Comparison of ENCODE assay signal across 1 cellular context in the genomic region with DNA sequence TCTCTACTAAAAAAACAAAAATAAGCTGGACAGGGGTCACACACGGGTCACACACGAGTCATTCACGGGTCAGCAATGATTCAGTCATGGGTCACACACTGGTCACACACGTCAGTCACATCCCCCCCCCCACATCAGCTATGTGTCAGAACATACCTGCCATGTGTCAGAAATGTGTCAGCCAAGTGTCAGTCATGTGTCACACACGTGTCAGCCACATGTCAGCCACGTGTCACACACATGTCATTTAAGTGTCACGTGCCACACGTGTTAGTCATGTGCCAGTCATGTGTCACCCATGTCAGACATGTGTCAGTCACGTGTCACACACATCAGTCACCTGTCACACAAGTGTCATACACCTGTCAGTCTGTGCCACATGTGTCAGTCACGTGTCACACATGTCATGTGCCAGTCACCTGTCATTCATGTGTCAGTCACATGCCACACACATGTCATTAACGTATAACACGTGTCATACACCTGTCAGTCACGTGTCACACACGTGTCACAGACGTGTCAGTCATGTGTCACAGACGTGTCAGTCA.
TF ChIP-seq lines count a peak whose summit lies in the region.

No MANE protein-coding gene starts in this region.

TF ChIP-seq in K562, 482 proteins besides CTCF, POLR2A, EP300 and RAD21 (continued from another document and continues in another):
- TF ChIP-seq, protein P1, sequence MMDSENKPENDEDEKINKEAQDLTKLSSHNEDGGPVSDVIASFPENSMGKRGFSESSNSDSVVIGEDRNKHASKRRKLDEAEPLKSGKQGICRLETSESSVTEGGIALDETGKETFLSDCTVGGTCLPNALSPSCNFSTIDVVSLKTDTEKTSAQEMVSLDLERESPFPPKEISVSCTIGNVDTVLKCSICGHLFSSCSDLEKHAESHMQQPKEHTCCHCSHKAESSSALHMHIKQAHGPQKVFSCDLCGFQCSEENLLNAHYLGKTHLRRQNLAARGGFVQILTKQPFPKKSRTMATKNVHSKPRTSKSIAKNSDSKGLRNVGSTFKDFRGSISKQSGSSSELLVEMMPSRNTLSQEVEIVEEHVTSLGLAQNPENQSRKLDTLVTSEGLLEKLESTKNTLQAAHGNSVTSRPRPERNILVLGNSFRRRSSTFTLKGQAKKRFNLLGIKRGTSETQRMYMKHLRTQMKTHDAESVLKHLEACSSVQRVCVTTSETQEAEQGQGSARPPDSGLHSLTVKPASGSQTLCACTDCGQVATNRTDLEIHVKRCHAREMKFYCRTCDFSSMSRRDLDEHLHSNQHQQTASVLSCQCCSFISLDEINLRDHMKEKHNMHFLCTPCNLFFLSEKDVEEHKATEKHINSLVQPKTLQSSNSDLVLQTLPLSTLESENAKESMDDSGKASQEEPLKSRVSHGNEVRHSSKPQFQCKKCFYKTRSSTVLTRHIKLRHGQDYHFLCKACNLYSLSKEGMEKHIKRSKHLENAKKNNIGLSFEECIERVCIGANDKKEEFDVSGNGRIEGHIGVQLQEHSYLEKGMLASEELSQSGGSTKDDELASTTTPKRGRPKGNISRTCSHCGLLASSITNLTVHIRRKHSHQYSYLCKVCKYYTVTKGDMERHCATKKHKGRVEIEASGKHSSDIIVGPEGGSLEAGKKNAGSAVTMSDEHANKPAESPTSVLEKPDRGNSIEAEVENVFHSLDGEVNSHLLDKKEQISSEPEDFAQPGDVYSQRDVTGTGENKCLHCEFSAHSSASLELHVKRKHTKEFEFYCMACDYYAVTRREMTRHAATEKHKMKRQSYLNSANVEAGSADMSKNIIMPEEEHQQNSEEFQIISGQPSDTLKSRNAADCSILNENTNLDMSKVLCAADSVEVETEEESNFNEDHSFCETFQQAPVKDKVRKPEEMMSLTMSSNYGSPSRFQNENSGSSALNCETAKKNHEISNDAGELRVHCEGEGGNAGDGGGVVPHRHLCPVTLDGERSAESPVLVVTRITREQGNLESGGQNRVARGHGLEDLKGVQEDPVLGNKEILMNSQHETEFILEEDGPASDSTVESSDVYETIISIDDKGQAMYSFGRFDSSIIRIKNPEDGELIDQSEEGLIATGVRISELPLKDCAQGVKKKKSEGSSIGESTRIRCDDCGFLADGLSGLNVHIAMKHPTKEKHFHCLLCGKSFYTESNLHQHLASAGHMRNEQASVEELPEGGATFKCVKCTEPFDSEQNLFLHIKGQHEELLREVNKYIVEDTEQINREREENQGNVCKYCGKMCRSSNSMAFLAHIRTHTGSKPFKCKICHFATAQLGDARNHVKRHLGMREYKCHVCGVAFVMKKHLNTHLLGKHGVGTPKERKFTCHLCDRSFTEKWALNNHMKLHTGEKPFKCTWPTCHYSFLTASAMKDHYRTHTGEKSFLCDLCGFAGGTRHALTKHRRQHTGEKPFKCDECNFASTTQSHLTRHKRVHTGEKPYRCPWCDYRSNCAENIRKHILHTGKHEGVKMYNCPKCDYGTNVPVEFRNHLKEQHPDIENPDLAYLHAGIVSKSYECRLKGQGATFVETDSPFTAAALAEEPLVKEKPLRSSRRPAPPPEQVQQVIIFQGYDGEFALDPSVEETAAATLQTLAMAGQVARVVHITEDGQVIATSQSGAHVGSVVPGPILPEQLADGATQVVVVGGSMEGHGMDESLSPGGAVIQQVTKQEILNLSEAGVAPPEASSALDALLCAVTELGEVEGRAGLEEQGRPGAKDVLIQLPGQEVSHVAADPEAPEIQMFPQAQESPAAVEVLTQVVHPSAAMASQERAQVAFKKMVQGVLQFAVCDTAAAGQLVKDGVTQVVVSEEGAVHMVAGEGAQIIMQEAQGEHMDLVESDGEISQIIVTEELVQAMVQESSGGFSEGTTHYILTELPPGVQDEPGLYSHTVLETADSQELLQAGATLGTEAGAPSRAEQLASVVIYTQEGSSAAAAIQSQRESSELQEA (IDR thresholded peaks at IDR 0.05; ENCODE audit: low read depth) = no peak
- no peak for TF ChIP-seq ZNF436 (CRISPR knock-in tag; IDR thresholded peaks at IDR 0.05)
- no peak for TF ChIP-seq SAFB2 (IDR thresholded peaks at IDR 0.05; ENCODE audit: borderline replicate concordance, low read depth, low read length, severe bottlenecking)
- TF ChIP-seq, protein P2, sequence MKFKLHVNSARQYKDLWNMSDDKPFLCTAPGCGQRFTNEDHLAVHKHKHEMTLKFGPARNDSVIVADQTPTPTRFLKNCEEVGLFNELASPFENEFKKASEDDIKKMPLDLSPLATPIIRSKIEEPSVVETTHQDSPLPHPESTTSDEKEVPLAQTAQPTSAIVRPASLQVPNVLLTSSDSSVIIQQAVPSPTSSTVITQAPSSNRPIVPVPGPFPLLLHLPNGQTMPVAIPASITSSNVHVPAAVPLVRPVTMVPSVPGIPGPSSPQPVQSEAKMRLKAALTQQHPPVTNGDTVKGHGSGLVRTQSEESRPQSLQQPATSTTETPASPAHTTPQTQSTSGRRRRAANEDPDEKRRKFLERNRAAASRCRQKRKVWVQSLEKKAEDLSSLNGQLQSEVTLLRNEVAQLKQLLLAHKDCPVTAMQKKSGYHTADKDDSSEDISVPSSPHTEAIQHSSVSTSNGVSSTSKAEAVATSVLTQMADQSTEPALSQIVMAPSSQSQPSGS (CRISPR knock-in tag; IDR thresholded peaks at IDR 0.05) = peak; percentile 96
- TF ChIP-seq, protein P3, sequence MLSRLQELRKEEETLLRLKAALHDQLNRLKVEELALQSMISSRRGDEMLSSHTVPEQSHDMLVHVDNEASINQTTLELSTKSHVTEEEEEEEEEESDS (CRISPR knock-in tag; IDR thresholded peaks at IDR 0.05) = no peak
- TF ChIP-seq SMARCE1 (IDR thresholded peaks at IDR 0.05) = no peak
- TF ChIP-seq NR2F6 (CRISPR knock-in tag; IDR thresholded peaks at IDR 0.05) = no peak
- no peak for TF ChIP-seq NR4A1 (CRISPR knock-in tag; IDR thresholded peaks at IDR 0.05)
- no peak for TF ChIP-seq NR4A1 (tag; IDR thresholded peaks at IDR 0.05)
- TF ChIP-seq, protein P4, sequence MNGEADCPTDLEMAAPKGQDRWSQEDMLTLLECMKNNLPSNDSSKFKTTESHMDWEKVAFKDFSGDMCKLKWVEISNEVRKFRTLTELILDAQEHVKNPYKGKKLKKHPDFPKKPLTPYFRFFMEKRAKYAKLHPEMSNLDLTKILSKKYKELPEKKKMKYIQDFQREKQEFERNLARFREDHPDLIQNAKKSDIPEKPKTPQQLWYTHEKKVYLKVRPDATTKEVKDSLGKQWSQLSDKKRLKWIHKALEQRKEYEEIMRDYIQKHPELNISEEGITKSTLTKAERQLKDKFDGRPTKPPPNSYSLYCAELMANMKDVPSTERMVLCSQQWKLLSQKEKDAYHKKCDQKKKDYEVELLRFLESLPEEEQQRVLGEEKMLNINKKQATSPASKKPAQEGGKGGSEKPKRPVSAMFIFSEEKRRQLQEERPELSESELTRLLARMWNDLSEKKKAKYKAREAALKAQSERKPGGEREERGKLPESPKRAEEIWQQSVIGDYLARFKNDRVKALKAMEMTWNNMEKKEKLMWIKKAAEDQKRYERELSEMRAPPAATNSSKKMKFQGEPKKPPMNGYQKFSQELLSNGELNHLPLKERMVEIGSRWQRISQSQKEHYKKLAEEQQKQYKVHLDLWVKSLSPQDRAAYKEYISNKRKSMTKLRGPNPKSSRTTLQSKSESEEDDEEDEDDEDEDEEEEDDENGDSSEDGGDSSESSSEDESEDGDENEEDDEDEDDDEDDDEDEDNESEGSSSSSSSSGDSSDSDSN (IDR thresholded peaks at IDR 0.05; ENCODE audit: borderline replicate concordance in 1 of 2, low read depth in 2 of 2, low read length in 2 of 2) = no peak
- no peak for TF ChIP-seq NR2C1 (IDR thresholded peaks at IDR 0.05)
- TF ChIP-seq NR2C1 (tag; IDR thresholded peaks at IDR 0.05) = no peak
- TF ChIP-seq TOE1 (IDR thresholded peaks at IDR 0.05; ENCODE audit: borderline replicate concordance) = peak; percentile 67
- no peak for TF ChIP-seq TOE1 (CRISPR knock-in tag; IDR thresholded peaks at IDR 0.05; ENCODE audit: borderline replicate concordance, low read depth)
- peak; percentile 99; the same call in 1 of the 2 replicates for TF ChIP-seq ZNF282 (CRISPR knock-in tag; IDR thresholded peaks at IDR 0.05)
- TF ChIP-seq, protein P5, sequence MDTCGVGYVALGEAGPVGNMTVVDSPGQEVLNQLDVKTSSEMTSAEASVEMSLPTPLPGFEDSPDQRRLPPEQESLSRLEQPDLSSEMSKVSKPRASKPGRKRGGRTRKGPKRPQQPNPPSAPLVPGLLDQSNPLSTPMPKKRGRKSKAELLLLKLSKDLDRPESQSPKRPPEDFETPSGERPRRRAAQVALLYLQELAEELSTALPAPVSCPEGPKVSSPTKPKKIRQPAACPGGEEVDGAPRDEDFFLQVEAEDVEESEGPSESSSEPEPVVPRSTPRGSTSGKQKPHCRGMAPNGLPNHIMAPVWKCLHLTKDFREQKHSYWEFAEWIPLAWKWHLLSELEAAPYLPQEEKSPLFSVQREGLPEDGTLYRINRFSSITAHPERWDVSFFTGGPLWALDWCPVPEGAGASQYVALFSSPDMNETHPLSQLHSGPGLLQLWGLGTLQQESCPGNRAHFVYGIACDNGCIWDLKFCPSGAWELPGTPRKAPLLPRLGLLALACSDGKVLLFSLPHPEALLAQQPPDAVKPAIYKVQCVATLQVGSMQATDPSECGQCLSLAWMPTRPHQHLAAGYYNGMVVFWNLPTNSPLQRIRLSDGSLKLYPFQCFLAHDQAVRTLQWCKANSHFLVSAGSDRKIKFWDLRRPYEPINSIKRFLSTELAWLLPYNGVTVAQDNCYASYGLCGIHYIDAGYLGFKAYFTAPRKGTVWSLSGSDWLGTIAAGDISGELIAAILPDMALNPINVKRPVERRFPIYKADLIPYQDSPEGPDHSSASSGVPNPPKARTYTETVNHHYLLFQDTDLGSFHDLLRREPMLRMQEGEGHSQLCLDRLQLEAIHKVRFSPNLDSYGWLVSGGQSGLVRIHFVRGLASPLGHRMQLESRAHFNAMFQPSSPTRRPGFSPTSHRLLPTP (IDR thresholded peaks at IDR 0.05; ENCODE audit: borderline replicate concordance, extremely low read depth, insufficient read length) = no peak
- TF ChIP-seq, protein P6, sequence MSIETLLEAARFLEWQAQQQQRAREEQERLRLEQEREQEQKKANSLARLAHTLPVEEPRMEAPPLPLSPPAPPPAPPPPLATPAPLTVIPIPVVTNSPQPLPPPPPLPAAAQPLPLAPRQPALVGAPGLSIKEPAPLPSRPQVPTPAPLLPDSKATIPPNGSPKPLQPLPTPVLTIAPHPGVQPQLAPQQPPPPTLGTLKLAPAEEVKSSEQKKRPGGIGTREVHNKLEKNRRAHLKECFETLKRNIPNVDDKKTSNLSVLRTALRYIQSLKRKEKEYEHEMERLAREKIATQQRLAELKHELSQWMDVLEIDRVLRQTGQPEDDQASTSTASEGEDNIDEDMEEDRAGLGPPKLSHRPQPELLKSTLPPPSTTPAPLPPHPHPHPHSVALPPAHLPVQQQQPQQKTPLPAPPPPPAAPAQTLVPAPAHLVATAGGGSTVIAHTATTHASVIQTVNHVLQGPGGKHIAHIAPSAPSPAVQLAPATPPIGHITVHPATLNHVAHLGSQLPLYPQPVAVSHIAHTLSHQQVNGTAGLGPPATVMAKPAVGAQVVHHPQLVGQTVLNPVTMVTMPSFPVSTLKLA (conservative IDR thresholded peaks at IDR 0.05) = peak; percentile 80 to 82
- TF ChIP-seq, protein P7, sequence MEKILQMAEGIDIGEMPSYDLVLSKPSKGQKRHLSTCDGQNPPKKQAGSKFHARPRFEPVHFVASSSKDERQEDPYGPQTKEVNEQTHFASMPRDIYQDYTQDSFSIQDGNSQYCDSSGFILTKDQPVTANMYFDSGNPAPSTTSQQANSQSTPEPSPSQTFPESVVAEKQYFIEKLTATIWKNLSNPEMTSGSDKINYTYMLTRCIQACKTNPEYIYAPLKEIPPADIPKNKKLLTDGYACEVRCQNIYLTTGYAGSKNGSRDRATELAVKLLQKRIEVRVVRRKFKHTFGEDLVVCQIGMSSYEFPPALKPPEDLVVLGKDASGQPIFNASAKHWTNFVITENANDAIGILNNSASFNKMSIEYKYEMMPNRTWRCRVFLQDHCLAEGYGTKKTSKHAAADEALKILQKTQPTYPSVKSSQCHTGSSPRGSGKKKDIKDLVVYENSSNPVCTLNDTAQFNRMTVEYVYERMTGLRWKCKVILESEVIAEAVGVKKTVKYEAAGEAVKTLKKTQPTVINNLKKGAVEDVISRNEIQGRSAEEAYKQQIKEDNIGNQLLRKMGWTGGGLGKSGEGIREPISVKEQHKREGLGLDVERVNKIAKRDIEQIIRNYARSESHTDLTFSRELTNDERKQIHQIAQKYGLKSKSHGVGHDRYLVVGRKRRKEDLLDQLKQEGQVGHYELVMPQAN (IDR thresholded peaks at IDR 0.05; ENCODE audit: borderline replicate concordance) = no peak
- no peak for TF ChIP-seq TCF7 (IDR thresholded peaks at IDR 0.05; ENCODE audit: borderline replicate concordance)
- no peak for TF ChIP-seq MED1 (CRISPR knock-in tag; IDR thresholded peaks at IDR 0.05; ENCODE audit: borderline replicate concordance)
- TF ChIP-seq, protein P8, sequence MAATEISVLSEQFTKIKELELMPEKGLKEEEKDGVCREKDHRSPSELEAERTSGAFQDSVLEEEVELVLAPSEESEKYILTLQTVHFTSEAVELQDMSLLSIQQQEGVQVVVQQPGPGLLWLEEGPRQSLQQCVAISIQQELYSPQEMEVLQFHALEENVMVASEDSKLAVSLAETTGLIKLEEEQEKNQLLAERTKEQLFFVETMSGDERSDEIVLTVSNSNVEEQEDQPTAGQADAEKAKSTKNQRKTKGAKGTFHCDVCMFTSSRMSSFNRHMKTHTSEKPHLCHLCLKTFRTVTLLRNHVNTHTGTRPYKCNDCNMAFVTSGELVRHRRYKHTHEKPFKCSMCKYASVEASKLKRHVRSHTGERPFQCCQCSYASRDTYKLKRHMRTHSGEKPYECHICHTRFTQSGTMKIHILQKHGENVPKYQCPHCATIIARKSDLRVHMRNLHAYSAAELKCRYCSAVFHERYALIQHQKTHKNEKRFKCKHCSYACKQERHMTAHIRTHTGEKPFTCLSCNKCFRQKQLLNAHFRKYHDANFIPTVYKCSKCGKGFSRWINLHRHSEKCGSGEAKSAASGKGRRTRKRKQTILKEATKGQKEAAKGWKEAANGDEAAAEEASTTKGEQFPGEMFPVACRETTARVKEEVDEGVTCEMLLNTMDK (IDR thresholded peaks at IDR 0.05; ENCODE audit: borderline replicate concordance, insufficient read depth, low read depth, low read length, poor library complexity, severe bottlenecking) = no peak
- no peak for TF ChIP-seq CHD1 (IDR thresholded peaks at IDR 0.05; ENCODE audit: low read length)
- no peak for TF ChIP-seq SAP30 (IDR thresholded peaks at IDR 0.05; ENCODE audit: borderline replicate concordance, insufficient read depth, low read depth, low read length, poor library complexity, severe bottlenecking)
- TF ChIP-seq CBX8 (IDR thresholded peaks at IDR 0.05; ENCODE audit: borderline replicate concordance, extremely low read depth, low read depth, low read length, poor library complexity, severe bottlenecking) = no peak
- TF ChIP-seq, protein P9, sequence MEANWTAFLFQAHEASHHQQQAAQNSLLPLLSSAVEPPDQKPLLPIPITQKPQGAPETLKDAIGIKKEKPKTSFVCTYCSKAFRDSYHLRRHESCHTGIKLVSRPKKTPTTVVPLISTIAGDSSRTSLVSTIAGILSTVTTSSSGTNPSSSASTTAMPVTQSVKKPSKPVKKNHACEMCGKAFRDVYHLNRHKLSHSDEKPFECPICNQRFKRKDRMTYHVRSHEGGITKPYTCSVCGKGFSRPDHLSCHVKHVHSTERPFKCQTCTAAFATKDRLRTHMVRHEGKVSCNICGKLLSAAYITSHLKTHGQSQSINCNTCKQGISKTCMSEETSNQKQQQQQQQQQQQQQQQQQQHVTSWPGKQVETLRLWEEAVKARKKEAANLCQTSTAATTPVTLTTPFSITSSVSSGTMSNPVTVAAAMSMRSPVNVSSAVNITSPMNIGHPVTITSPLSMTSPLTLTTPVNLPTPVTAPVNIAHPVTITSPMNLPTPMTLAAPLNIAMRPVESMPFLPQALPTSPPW (CRISPR knock-in tag; IDR thresholded peaks at IDR 0.05) = no peak
- no peak for TF ChIP-seq TCFL5 (CRISPR knock-in tag; conservative IDR thresholded peaks at IDR 0.05)
